Comparison of ENCODE assay signal across 21 cellular contexts in genomic region chr6:134278000-134278399, GRCh38. TPM values are rescaled to one million over a fixed set of nuclear protein-coding genes. Genes with fewer than 3 reads are reported as not detected.
DNase-seq lines count a peak whose midpoint lies in the region; ATAC-seq and TF ChIP-seq lines count a peak whose summit lies in the region.
"Had no signal": no experiment of that assay in that cellular context is flagged by ENCODE, and none has a peak within 500 bp of the region (broad histone marks: within the 10 kb centered on the region; RNA-seq: fewer than 3 reads in every experiment).

No MANE protein-coding gene starts in this region.

- H3K36me3 ChIP-seq in IMR-90 (ENCODE audit: control insufficient read depth, insufficient read depth, low read length) = no peaks in the 10 kb centered on the region
- no peaks in the 10 kb centered on the region for H3K36me3 ChIP-seq in liver (ENCODE audit: control insufficient read depth in 4 of 4, insufficient read depth in 3 of 4, low read depth in 1 of 4, low read length in 3 of 4)
- H3K36me3 ChIP-seq in ovary = no peaks in the 10 kb centered on the region

- no peaks in the 10 kb centered on the region; the same call in 1 of the 2 replicates for H3K9me1 ChIP-seq in IMR-90 (ENCODE audit: insufficient read depth, low read length)

- H2AK5ac ChIP-seq in IMR-90 (ENCODE audit: low read depth, low read length) = peak overlapping the region; percentile 13; the same call in 1 of the 2 replicates

- TF ChIP-seq RAD21 in IMR-90 (IDR thresholded peaks at IDR 0.05; ENCODE audit: low read length) (no peak), liver (IDR thresholded peaks at IDR 0.05) (no peak)

- 100% methylated on average over 2 of the region's 6 CpGs; no CpG with 5 or more reads in 1 of the 2 experiments for WGBS in IMR-90 (ENCODE audit: extremely low coverage in 2 of 2, insufficient read length in 1 of 2), 2 experiments
- 86% methylated on average over 6 of the region's 6 CpGs for WGBS in liver
- WGBS in ovary, 3 donors = 65 to 83% (median 76%) methylated on average over 6 of the region's 6 CpGs

- no peak overlapping the region for H2AK9ac ChIP-seq in IMR-90 (replicated peaks; ENCODE audit: low read depth, low read length, poor library complexity)

- H3K23ac ChIP-seq in IMR-90 (ENCODE audit: low read depth, low read length) = no peak overlapping the region

- POLR2A ChIA-PET in IMR-90 (lab: Charles Lee; ENCODE audit: unreplicated experiment) = no interaction called here

- H4K20me1 ChIP-seq in IMR-90 (ENCODE audit: insufficient read depth, low read length) = no peaks in the 10 kb centered on the region
- H4K20me1 ChIP-seq: BLaER1 had no signal

- ATAC-seq in IMR-90 (ENCODE audit: low read depth) = no peak; the same call in 1 of the 2 replicates

- no peak overlapping the region for H3K4me3 ChIP-seq in IMR-90 (ENCODE audit: insufficient read depth, low read depth, low read length)
- no peak overlapping the region for H3K4me3 ChIP-seq in liver (ENCODE audit: low read depth in 1 of 3, low read length in 3 of 3)
- H3K4me3 ChIP-seq in ovary = no peak overlapping the region
- H3K4me3 ChIP-seq: BLaER1 had no signal

- peak overlapping the region; percentile 51; the same call in 1 of the 2 replicates for H3K4ac ChIP-seq in IMR-90 (ENCODE audit: low read depth, low read length)

- 0 out of 2 replicates have a peak overlapping the region, but pooled peaks have one; percentile 34 for H3K14ac ChIP-seq in IMR-90 (replicated peaks; ENCODE audit: low read depth, low read length)

- no peak overlapping the region for H4K5ac ChIP-seq in IMR-90 (ENCODE audit: low read depth, low read length)

- H2AFZ ChIP-seq in IMR-90 (replicated peaks; ENCODE audit: low read length, poor library complexity) = no peak overlapping the region

- no peak overlapping the region for H2BK15ac ChIP-seq in IMR-90 (ENCODE audit: low read depth, low read length)

- H3K27ac ChIP-seq in IMR-90 (ENCODE audit: insufficient read depth, low read length) = no peak overlapping the region
- H3K27ac ChIP-seq in liver (ENCODE audit: low read depth in 1 of 2, low read length in 2 of 2) = no peak overlapping the region
- peak overlapping the region in 1 of 2 donors; percentile 25 for H3K27ac ChIP-seq in ovary
- H3K27ac ChIP-seq: BLaER1 had no signal

- BruUV-seq in IMR-90 (replicated peaks; lab: Mats Ljungman, UMichigan) = no TSS peak

- H3K9ac ChIP-seq in IMR-90 (ENCODE audit: low read depth, low read length) = no peak overlapping the region
- no peak overlapping the region for H3K9ac ChIP-seq in liver (ENCODE audit: low read depth in 1 of 2, low read length in 2 of 2)
- H3K9ac ChIP-seq: BLaER1, SK-N-SH had no signal

- TF ChIP-seq CTCF in IMR-90 (conservative IDR thresholded peaks at IDR 0.05; ENCODE audit: low read depth, low read length) (no peak), liver (IDR thresholded peaks at IDR 0.05; ENCODE audit: low read depth, low read length, missing input control) (no peak), ovary (IDR thresholded peaks at IDR 0.05) (no peak)

- TF ChIP-seq POLR2A in IMR-90 (IDR thresholded peaks at IDR 0.05; ENCODE audit: low read depth, low read length) (no peak), ovary (IDR thresholded peaks at IDR 0.05) (no peak)

- DNase-seq in EH (ENCODE audit: low read depth) = peak; percentile 57
- no peak for DNase-seq in IMR-90
- peak; percentile 31 for DNase-seq in cerebellar cortex (ENCODE audit: low spot score)
- no peak for DNase-seq in stimulated activated CD4-positive, alpha-beta T cell treated with anti-CD3 and anti-CD28 coated beads, Interleukin-12 subunit alpha, Interleukin-12 subunit beta, amount 100 ng/mL, for 4 hours
- DNase-seq in activated T-cell treated with anti-CD3 and anti-CD28 coated beads, Interleukin-2, amount 50 U/mL, for 48 hours = no peak
- no peak for DNase-seq in ovary
- DNase-seq in DMS79 treated with DMSO at 0.1 percent for 48 hours (lab: John Stamatoyannopoulos, UW) = no peak
- DNase-seq: CD4-positive, alpha-beta memory T cell; COR-L47; DMS53; H7; KBM-7; MM.1S; NCI-H1694; NCI-H2029 treated with DMSO at 0.1 percent for 48 hours; NCI-H446 treated with DMSO at 0.1 percent for 48 hours; NCI-H526 treated with DMSO at 0.1 percent for 48 hours; SIG-M5; SK-N-SH had no signal

- H4K91ac ChIP-seq in IMR-90 (ENCODE audit: insufficient read depth, low read depth, low read length) = no peak overlapping the region

- in situ Hi-C loops in IMR-90 (cut with MboI; ENCODE audit: low sequenced_read_pairs) = no loop called here

- 0 out of 2 replicates have a peak overlapping the region, but pooled peaks have one; percentile 3 for H3K18ac ChIP-seq in IMR-90 (ENCODE audit: low read depth, low read length)

- no peaks in the 10 kb centered on the region for H3K79me1 ChIP-seq in IMR-90 (ENCODE audit: low read depth in 1 of 2, low read length in 2 of 2)

- no peak for TF ChIP-seq EP300 in ovary (IDR thresholded peaks at IDR 0.05)

- H2BK5ac ChIP-seq in IMR-90 (ENCODE audit: low read depth, low read length, poor library complexity, severe bottlenecking) = no peak overlapping the region

- peaks cover 6% of the 10 kb centered on the region for H3K4me1 ChIP-seq in IMR-90 (ENCODE audit: control insufficient read depth, insufficient read depth, low read length)
- H3K4me1 ChIP-seq in liver (ENCODE audit: control insufficient read depth in 4 of 4, insufficient read depth in 4 of 4, low read length in 3 of 4) = peaks cover 0 to 2% (median 0%) of the 10 kb centered on the region in 4 donors
- H3K4me1 ChIP-seq in ovary (ENCODE audit: insufficient read depth) = peaks cover 8% of the 10 kb centered on the region

- H3K9me3 ChIP-seq in IMR-90 (ENCODE audit: control insufficient read depth, insufficient read depth, low read length) (no peaks in the 10 kb centered on the region), liver (ENCODE audit: control insufficient read depth in 4 of 4, low read length in 3 of 4) (no peaks in the 10 kb centered on the region), ovary (no peaks in the 10 kb centered on the region)
- H3K9me3 ChIP-seq: BLaER1, SK-N-SH had no signal

- CTCF ChIA-PET in IMR-90 (lab: Yijun Ruan, JAX) = no interaction called here

- intact Hi-C loops in IMR-90 (cut with micrococcal nuclease) (no loop called here), ovary (cut with DNase I) (no loop called here)

- no peak overlapping the region for H3K56ac ChIP-seq in IMR-90 (ENCODE audit: extremely low read depth, insufficient read depth, low read length)

- peak overlapping the region in 1 of 2 experiments; percentile 33; a peak in 1 of 4 replicates for H4K8ac ChIP-seq in IMR-90 (ENCODE audit: low read depth in 2 of 2, low read length in 2 of 2)

- H2BK120ac ChIP-seq in IMR-90 (ENCODE audit: low read depth, low read length) = peak overlapping the region; percentile 32

- dilution Hi-C loops in IMR-90 (cut with HindIII; ENCODE audit: low sequenced_read_pairs, unreplicated experiment) = no loop called here

- H2BK20ac ChIP-seq in IMR-90 (ENCODE audit: low read depth, low read length) = peak overlapping the region; percentile 35

- H3K4me2 ChIP-seq in IMR-90 (ENCODE audit: low read depth, low read length) = no peak overlapping the region
- H3K4me2 ChIP-seq: SK-N-SH had no signal

- no peaks in the 10 kb centered on the region for H3K27me3 ChIP-seq in IMR-90 (ENCODE audit: control insufficient read depth, insufficient read depth, low read length)
- H3K27me3 ChIP-seq in liver (ENCODE audit: control insufficient read depth in 4 of 4, insufficient read depth in 4 of 4, low read length in 3 of 4) = no peaks in the 10 kb centered on the region
- no peaks in the 10 kb centered on the region for H3K27me3 ChIP-seq in ovary
- H3K27me3 ChIP-seq: BLaER1 had no signal

TF ChIP-seq in IMR-90, 13 proteins besides CTCF, POLR2A, EP300 and RAD21:
- TF ChIP-seq MXI1 (IDR thresholded peaks at IDR 0.05; ENCODE audit: borderline replicate concordance, low read depth, low read length) (no peak), MAZ (IDR thresholded peaks at IDR 0.05; ENCODE audit: borderline replicate concordance, low read depth, low read length) (no peak)
TF ChIP-seq in IMR-90: peak in this region for 0.

TF ChIP-seq in liver, 16 proteins besides CTCF, POLR2A, EP300 and RAD21:
- TF ChIP-seq FOXA2 (IDR thresholded peaks at IDR 0.05) = no peak
- peak; percentile 14 for TF ChIP-seq NR2F2 (IDR thresholded peaks at IDR 0.05)
- TF ChIP-seq HNF4A (conservative IDR thresholded peaks at IDR 0.05) = no peak

RNA-seq across cellular contexts. Expression of gene SGK1, which starts 39.9 kb away (rescaled TPM):
- total RNA-seq in IMR-90 (2012; rRNA removed) (121 and 211 TPM in 2 replicates), liver (100 to 1,000 TPM in 1 of 2 donors, 10 to 100 TPM in 1; 39.0 to 113 TPM), ovary (100 to 1,000 TPM; 145 to 610 (median 279) TPM)
- polyA plus RNA-seq in IMR-90 (2012; rRNA removed) (255 and 410 TPM in 2 replicates), liver (10 to 100 TPM; 28.0 to 31.8 TPM), ovary (100 to 1,000 TPM; 124 to 139 TPM)
- polyA plus RNA-seq in IMR-90 (2012; cell fraction: cytosol; rRNA removed) = 111 and 118 TPM in 2 replicates
- 701 and 2,036 TPM in 2 replicates for polyA plus RNA-seq in IMR-90 (2012; cell fraction: nucleus; rRNA removed; ENCODE audit: low replicate concordance)

Comparison
In these comparisons a context has a peak if more than half of its experiments do, and no peak if none do; other contexts are left out.
1. DNase-seq: peak in EH (single experiment) and cerebellar cortex (single experiment); none in IMR-90 (single experiment), stimulated activated CD4-positive, alpha-beta T cell treated with anti-CD3 and anti-CD28 coated beads, Interleukin-12 subunit alpha, Interleukin-12 subunit beta, amount 100 ng/mL, for 4 hours (single experiment), activated T-cell treated with anti-CD3 and anti-CD28 coated beads, Interleukin-2, amount 50 U/mL, for 48 hours (0 of 2), ovary (0 of 5) and DMS79 treated with DMSO at 0.1 percent for 48 hours (single experiment).